Comparison of ENCODE assay signal across 8 cellular contexts in genomic region chr5:43037929-43038510, GRCh38. TPM values are rescaled to one million over a fixed set of nuclear protein-coding genes. Genes with fewer than 3 reads are reported as not detected.
A peak's percentile ranks its signal among the peaks of the same experiment; 100 is the strongest.
DNase-seq lines count a peak whose midpoint lies in the region; ATAC-seq, FAIRE-seq and TF ChIP-seq lines count a peak whose summit lies in the region.

No MANE protein-coding gene starts in this region.

- no peaks in the 10 kb centered on the region for H3K4me1 Mint-ChIP-seq in MCF 10A (ENCODE audit: insufficient read depth, unreplicated experiment)
- H3K4me1 Mint-ChIP-seq in astrocyte (ENCODE audit: low read depth, unreplicated experiment) = peaks cover 13% of the 10 kb centered on the region

- H3K4me1 ChIP-seq in breast epithelium (no peaks in the 10 kb centered on the region), astrocyte (ENCODE audit: insufficient read depth, low read length) (peaks cover 42% of the 10 kb centered on the region), right lobe of liver (peaks cover 0 to 17% (median 0%) of the 10 kb centered on the region in 4 donors)

- peak; percentile 15 to 33 (median 24) for ATAC-seq in right lobe of liver

- H3K27me3 ChIP-seq in breast epithelium (no peaks in the 10 kb centered on the region), astrocyte (ENCODE audit: insufficient read depth, low read length) (no peaks in the 10 kb centered on the region), right lobe of liver (peaks cover 0 to 63% of the 10 kb centered on the region in 2 donors)

- peaks cover 80% of the 10 kb centered on the region for H3K79me2 ChIP-seq in astrocyte (ENCODE audit: insufficient read depth, low read length)

- TF ChIP-seq POLR2A in breast epithelium (IDR thresholded peaks at IDR 0.05) = no peak
- TF ChIP-seq POLR2A in right lobe of liver (IDR thresholded peaks at IDR 0.05) = no peak
- TF ChIP-seq POLR2A in GM12892 (IDR thresholded peaks at IDR 0.05; ENCODE audit: low read depth, low read length) = no peak

- TF ChIP-seq CTCF in breast epithelium (IDR thresholded peaks at IDR 0.05) (no peak), MCF 10A (IDR thresholded peaks at IDR 0.05; ENCODE audit: unreplicated experiment) (no peak), astrocyte (IDR thresholded peaks at IDR 0.05; ENCODE audit: insufficient read depth, low read depth, low read length) (no peak), right lobe of liver (IDR thresholded peaks at IDR 0.05) (no peak)

- peak overlapping the region; percentile 84 for H3K9ac ChIP-seq in astrocyte (ENCODE audit: low read length)

- no peaks in the 10 kb centered on the region for H3K27me3 Mint-ChIP-seq in MCF 10A (ENCODE audit: insufficient read depth, unreplicated experiment)
- peaks cover 30% of the 10 kb centered on the region for H3K27me3 Mint-ChIP-seq in astrocyte (ENCODE audit: low read depth, unreplicated experiment)

- intact Hi-C loops in breast epithelium (cut with DNase I; ENCODE audit: low total_unique reads) (no loop called here), MCF 10A (cut with micrococcal nuclease) (no loop called here), right lobe of liver (cut with DNase I) (no loop called here)

- H3K4me3 Mint-ChIP-seq in MCF 10A (ENCODE audit: unreplicated experiment) = no peak overlapping the region
- H3K4me3 Mint-ChIP-seq in astrocyte (ENCODE audit: unreplicated experiment) = peak overlapping the region; percentile 78

- H3K27ac ChIP-seq in breast epithelium = peak overlapping the region; percentile 67 to 74
- peak overlapping the region; percentile 87 for H3K27ac ChIP-seq in astrocyte (ENCODE audit: low read depth, low read length)
- peak overlapping the region; percentile 18 to 93 (median 54) for H3K27ac ChIP-seq in right lobe of liver

- H3K9me3 Mint-ChIP-seq in MCF 10A (ENCODE audit: unreplicated experiment) (no peaks in the 10 kb centered on the region), astrocyte (ENCODE audit: unreplicated experiment) (peaks cover 21% of the 10 kb centered on the region)

- no peaks in the 10 kb centered on the region for H3K36me3 ChIP-seq in breast epithelium
- H3K36me3 ChIP-seq in astrocyte (ENCODE audit: insufficient read depth, low read length) = no peaks in the 10 kb centered on the region
- no peaks in the 10 kb centered on the region for H3K36me3 ChIP-seq in right lobe of liver

- no peaks in the 10 kb centered on the region for H4K20me1 ChIP-seq in astrocyte (ENCODE audit: insufficient read depth, low read length)

- peak overlapping the region; percentile 55 for H2AFZ ChIP-seq in astrocyte (ENCODE audit: low read depth, low read length)

- H3K36me3 Mint-ChIP-seq in MCF 10A (ENCODE audit: insufficient read depth, unreplicated experiment) = peaks cover 16% of the 10 kb centered on the region
- H3K36me3 Mint-ChIP-seq in astrocyte (ENCODE audit: low read depth, unreplicated experiment) = peaks cover 14% of the 10 kb centered on the region

- H3K4me2 ChIP-seq in astrocyte (ENCODE audit: low read length) = peak overlapping the region; percentile 93

- H3K27ac Mint-ChIP-seq in MCF 10A (ENCODE audit: low read depth, unreplicated experiment) (no peak overlapping the region), astrocyte (ENCODE audit: unreplicated experiment) (peak overlapping the region; percentile 72)

- POLR2A ChIA-PET in MCF 10A (lab: Yijun Ruan, JAX) = interaction anchor here (1.2 kb wide), 1 partner anchor 27 kb away, joined by 4 read pairs; no protein-coding TSS in a partner anchor

- peaks cover 0 to 3% of the 10 kb centered on the region in 2 donors for H3K9me3 ChIP-seq in breast epithelium
- H3K9me3 ChIP-seq in astrocyte (ENCODE audit: insufficient read depth, low read depth, low read length) = no peaks in the 10 kb centered on the region
- H3K9me3 ChIP-seq in right lobe of liver = no peaks in the 10 kb centered on the region

- FAIRE-seq in astrocyte (lab: Jason Lieb, UNC) = no peak
- no peak for FAIRE-seq in GM12892 (lab: Jason Lieb, UNC)
- FAIRE-seq in GM19239 (lab: Jason Lieb, UNC) = no peak

- no peak for DNase-seq in breast epithelium (ENCODE audit: low spot score in 2 of 2)
- no peak for DNase-seq in MCF 10A (ENCODE audit: unreplicated experiment)
- peak; percentile 50 for DNase-seq in MV-4-11 (lab: John Stamatoyannopoulos, UW)
- DNase-seq in astrocyte (ENCODE audit: low read depth) = peak; percentile 90
- no peak for DNase-seq in right lobe of liver
- DNase-seq in GM12892 (ENCODE audit: insufficient read length) = no peak
- DNase-seq in NCI-H510A (lab: John Stamatoyannopoulos, UW) = no peak
- DNase-seq in GM19239 (ENCODE audit: insufficient read length, low spot score) = no peak

- H3K4me3 ChIP-seq in breast epithelium = peak overlapping the region; percentile 31 to 68 (median 55)
- H3K4me3 ChIP-seq in astrocyte (ENCODE audit: insufficient read depth, low read depth, low read length) = peak overlapping the region; percentile 72
- H3K4me3 ChIP-seq in right lobe of liver = peak overlapping the region; percentile 13 to 55 (median 15)

- WGBS in right lobe of liver (ENCODE audit: insufficient coverage, low coverage, low lambda C conversion rate, missing lambda C conversion rate) = 14% methylated on average over 21 of the region's 21 CpGs

- CTCF ChIA-PET in MCF 10A (lab: Yijun Ruan, JAX) = interaction anchor here (0.6 to 1.5 kb wide), 4 partner anchors 20 to 129 kb away, joined by 3 to 4 read pairs (median 4); no protein-coding TSS in a partner anchor

- no TSS peak for BruUV-seq in MCF 10A (replicated peaks; lab: Mats Ljungman, UMichigan)

RNA-seq across cellular contexts. Expression of gene ANXA2R, which starts 2.1 kb away (rescaled TPM):
- total RNA-seq in breast epithelium (1 to 10 TPM; 3.2 to 5.4 (median 4.6) TPM), MCF 10A (2022) (0.98 and 1.3 TPM in 2 replicates), astrocyte (0.50 and 0.77 TPM in 2 replicates), right lobe of liver (1 to 10 TPM in 1 of 6 experiments, under 1 TPM in 5; 0.21 to 1.1 (median 0.41) TPM)
- polyA plus RNA-seq in GM12892 (2012; ENCODE audit: missing spikeins) = 0.95 TPM

Comparison
In these comparisons a context has a peak if more than half of its experiments do, and no peak if none do; other contexts are left out.
1. DNase-seq: peak in MV-4-11 (single experiment) and astrocyte (single experiment); none in breast epithelium (0 of 2), MCF 10A (single experiment), right lobe of liver (0 of 3), GM12892 (single experiment), NCI-H510A (single experiment) and GM19239 (single experiment).
2. H3K4me3 ChIP-seq: peak in every context shown above with its lines; median percentile 72 in astrocyte; 55 in breast epithelium; 15 in right lobe of liver.
3. Peak in every context shown above with its lines, with median percentiles within 50 percentile points of each other: H3K27ac ChIP-seq.